Comparison of ENCODE assay signal across 1 cellular context in genomic region chr17:41278176-41278955, GRCh38.
TF ChIP-seq lines count a peak whose summit lies in the region.

No MANE protein-coding gene starts in this region.

TF ChIP-seq in IMR-90, 13 proteins besides CTCF, POLR2A, EP300 and RAD21:
- TF ChIP-seq CHD1 (IDR thresholded peaks at IDR 0.05; ENCODE audit: low read depth, low read length) (no peak), ELK1 (IDR thresholded peaks at IDR 0.05; ENCODE audit: borderline replicate concordance, low read depth, low read length) (no peak), BHLHE40 (IDR thresholded peaks at IDR 0.05; ENCODE audit: low read depth, low read length) (no peak), SMC3 (IDR thresholded peaks at IDR 0.05; ENCODE audit: low read depth, low read length) (no peak), CEBPB (IDR thresholded peaks at IDR 0.05; ENCODE audit: low read depth, low read length) (no peak), RFX5 (IDR thresholded peaks at IDR 0.05; ENCODE audit: low read depth, low read length) (no peak), FOS (IDR thresholded peaks at IDR 0.05; ENCODE audit: low read depth, low read length) (no peak), MXI1 (IDR thresholded peaks at IDR 0.05; ENCODE audit: borderline replicate concordance, low read depth, low read length) (no peak), USF2 (IDR thresholded peaks at IDR 0.05; ENCODE audit: low read depth, low read length) (no peak), NFE2L2 (IDR thresholded peaks at IDR 0.05; ENCODE audit: low read depth, low read length) (no peak), MAZ (IDR thresholded peaks at IDR 0.05; ENCODE audit: borderline replicate concordance, low read depth, low read length) (no peak), RCOR1 (IDR thresholded peaks at IDR 0.05; ENCODE audit: insufficient replicate concordance, low read length) (no peak)
